ENCODE assay signal across 22 cellular contexts in the genomic region with DNA sequence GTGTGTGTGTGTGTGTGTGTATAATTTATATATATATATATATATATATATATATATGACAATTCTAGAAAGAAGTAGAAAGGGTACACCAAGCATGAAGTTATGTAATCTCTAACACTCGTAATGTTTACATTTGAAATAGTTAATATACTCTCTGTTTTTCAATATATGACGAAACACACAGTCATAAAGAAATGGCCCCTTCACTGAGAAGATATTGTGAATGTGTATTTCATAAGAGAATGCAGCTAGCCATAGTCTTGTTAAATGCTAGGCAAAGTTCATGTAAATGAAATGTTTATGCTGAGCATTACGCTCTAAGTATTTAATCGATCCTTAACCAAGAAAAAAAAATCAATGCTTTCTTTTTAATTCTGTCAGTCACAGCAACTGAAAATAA.
DNase-seq lines count a peak whose midpoint lies in the region; TF ChIP-seq lines count a peak whose summit lies in the region.
"Had no signal": no experiment of that assay in that cellular context is flagged by ENCODE, and none has a peak within 500 bp of the region (broad histone marks: within the 10 kb centered on the region; RNA-seq: fewer than 3 reads in every experiment).

No MANE protein-coding gene starts in this region.

- H3K4me1 Mint-ChIP-seq in MCF 10A (ENCODE audit: insufficient read depth, unreplicated experiment): no peaks in the 10 kb centered on the region

- POLR2A ChIA-PET in MCF 10A (lab: Yijun Ruan, JAX): no interaction called here

- no peak overlapping the region for H3K27ac Mint-ChIP-seq in MCF 10A (ENCODE audit: low read depth, unreplicated experiment)
- H3K27ac Mint-ChIP-seq: CD14-positive monocyte had no signal

- no peaks in the 10 kb centered on the region for H3K9me3 ChIP-seq in mammary epithelial cell (replicated peaks; ENCODE audit: insufficient read depth, low read length)
- H3K9me3 ChIP-seq: BE2C, SJSA1 had no signal

- no peaks in the 10 kb centered on the region for H3K79me2 ChIP-seq in mammary epithelial cell (ENCODE audit: insufficient read depth, low read length)

- 92% methylated on average over 4 of the region's 4 CpGs for WGBS in mammary epithelial cell (ENCODE audit: low coverage, missing lambda C conversion rate)

- no peak overlapping the region for H3K27ac ChIP-seq in mammary epithelial cell (ENCODE audit: insufficient read depth, low read depth, low read length)
- H3K27ac ChIP-seq: 22Rv1, SJSA1 had no signal

- no peak for TF ChIP-seq CTCF in MCF 10A (IDR thresholded peaks at IDR 0.05; ENCODE audit: unreplicated experiment)
- no peak for TF ChIP-seq CTCF in mammary epithelial cell (conservative IDR thresholded peaks at IDR 0.05 in 1 of 2, IDR thresholded peaks at IDR 0.05 in 1 of 2; ENCODE audit: extremely low read depth in 1 of 2, insufficient read depth in 1 of 2, low read depth in 1 of 2, low read length in 2 of 2)
- no peak for TF ChIP-seq CTCF in choroid plexus epithelial cell (conservative IDR thresholded peaks at IDR 0.05; ENCODE audit: low read depth, low read length)
- no peak for TF ChIP-seq CTCF in fibroblast of villous mesenchyme (IDR thresholded peaks at IDR 0.05; ENCODE audit: insufficient read depth, low read depth, low read length)
- TF ChIP-seq CTCF in GM10266 (IDR thresholded peaks at IDR 0.05; ENCODE audit: control insufficient read depth, insufficient read depth, low read depth, missing control alignments): no peak

- no peaks in the 10 kb centered on the region for H3K36me3 Mint-ChIP-seq in MCF 10A (ENCODE audit: insufficient read depth, unreplicated experiment)
- H3K36me3 Mint-ChIP-seq: CD14-positive monocyte; CD8-positive, alpha-beta memory T cell had no signal

- CTCF ChIA-PET in MCF 10A (lab: Yijun Ruan, JAX): no interaction called here
- CTCF ChIA-PET in mammary epithelial cell (lab: Charles Lee; ENCODE audit: low non-redundant PET): no interaction called here

- H3K36me3 ChIP-seq in mammary epithelial cell (ENCODE audit: insufficient read depth, low read length): no peaks in the 10 kb centered on the region
- H3K36me3 ChIP-seq: BE2C, SJSA1 had no signal

- H3K27me3 ChIP-seq in mammary epithelial cell (ENCODE audit: insufficient read depth, low read length): no peaks in the 10 kb centered on the region
- H3K27me3 ChIP-seq: SJSA1 had no signal

- H3K4me1 ChIP-seq in mammary epithelial cell (ENCODE audit: insufficient read depth, low read length): no peaks in the 10 kb centered on the region

- in situ Hi-C loops in mammary epithelial cell (cut with MboI; ENCODE audit: low sequenced_read_pairs in 2 of 2): no loop called here

- BruUV-seq in MCF 10A (replicated peaks; lab: Mats Ljungman, UMichigan): no TSS peak
- no TSS peak for BruUV-seq in mammary epithelial cell (replicated peaks; lab: Mats Ljungman, UMichigan)

- dilution Hi-C loops in mammary epithelial cell (cut with HindIII; ENCODE audit: low sequenced_read_pairs): no loop called here

- intact Hi-C loops in MCF 10A (cut with micrococcal nuclease): no loop called here
- intact Hi-C loops in mammary epithelial cell (cut with micrococcal nuclease): no loop called here

- H3K4me3 ChIP-seq in mammary epithelial cell (replicated peaks in 1 of 3; ENCODE audit: insufficient read depth in 1 of 3, low read depth in 2 of 3, low read length in 3 of 3) (no peak overlapping the region), choroid plexus epithelial cell (ENCODE audit: low read depth, low read length) (no peak overlapping the region), fibroblast of villous mesenchyme (ENCODE audit: low read depth, low read length) (no peak overlapping the region)
- H3K4me3 ChIP-seq: SJSA1 had no signal

- H3K9me3 Mint-ChIP-seq in MCF 10A (ENCODE audit: unreplicated experiment): no peaks in the 10 kb centered on the region
- H3K9me3 Mint-ChIP-seq: CD14-positive monocyte; CD8-positive, alpha-beta memory T cell had no signal

- no peak overlapping the region for H2AFZ ChIP-seq in mammary epithelial cell (ENCODE audit: low read depth, low read length)

- no peaks in the 10 kb centered on the region for H4K20me1 ChIP-seq in mammary epithelial cell (ENCODE audit: insufficient read depth, low read length)

- no peaks in the 10 kb centered on the region for H3K27me3 Mint-ChIP-seq in MCF 10A (ENCODE audit: insufficient read depth, unreplicated experiment)
- H3K27me3 Mint-ChIP-seq: CD8-positive, alpha-beta memory T cell had no signal

- H3K9ac ChIP-seq in mammary epithelial cell (ENCODE audit: insufficient read depth, low read length): no peak overlapping the region

- no peak overlapping the region for H3K4me3 Mint-ChIP-seq in MCF 10A (ENCODE audit: unreplicated experiment)
- H3K4me3 Mint-ChIP-seq: CD14-positive monocyte; CD8-positive, alpha-beta memory T cell had no signal

- H3K4me2 ChIP-seq in mammary epithelial cell (ENCODE audit: insufficient read depth, low read depth, low read length): no peak overlapping the region

- peak; percentile 5 for DNase-seq in MCF 10A (ENCODE audit: unreplicated experiment)
- no peak for DNase-seq in mammary epithelial cell
- peak; percentile 36 for DNase-seq in choroid plexus epithelial cell (ENCODE audit: low read depth)
- DNase-seq in fibroblast of villous mesenchyme (ENCODE audit: low read depth): peak; percentile 65
- no peak for DNase-seq in NCI-H69 (lab: John Stamatoyannopoulos, UW)
- no peak for DNase-seq in GM10266 (ENCODE audit: extremely low spot score)
- DNase-seq in AG08396 (ENCODE audit: low spot score): no peak
- DNase-seq: BE2C; CD8-positive, alpha-beta memory T cell; DND-41; Karpas-422; NCI-H1417; NCI-H1694; NCI-H2029 treated with DMSO at 0.1 percent for 48 hours; NCI-H2171; NCI-H226; NCI-H510A; NCI-H774; PC-3 had no signal

Comparison
In these comparisons a context has a peak if more than half of its experiments do, and no peak if none do; other contexts are left out.
1. DNase-seq: peak in MCF 10A (single experiment), choroid plexus epithelial cell (single experiment) and fibroblast of villous mesenchyme (single experiment); none in mammary epithelial cell (single experiment), NCI-H69 (single experiment), GM10266 (single experiment) and AG08396 (single experiment).